ENCODE assay signal across 8 cellular contexts in genomic region chr22:37428649-37429586, GRCh38. TPM values are rescaled to one million over a fixed set of nuclear protein-coding genes. Genes with fewer than 3 reads are reported as not detected.
A peak's percentile ranks its signal among the peaks of the same experiment; 100 is the strongest.
DNase-seq lines count a peak whose midpoint lies in the region; ATAC-seq and TF ChIP-seq lines count a peak whose summit lies in the region.

No MANE protein-coding gene starts in this region.

- H3K4me1 ChIP-seq in uterus: peaks cover 0 to 12% of the 10 kb centered on the region in 2 donors

- H3K36me3 ChIP-seq in uterus: no peaks in the 10 kb centered on the region

- no peaks in the 10 kb centered on the region for H3K36me3 Mint-ChIP-seq in nephron progenitor cell (ENCODE audit: low read depth)

- TF ChIP-seq CTCF in nephron progenitor cell (IDR thresholded peaks at IDR 0.05) (peak; percentile 80), uterus (IDR thresholded peaks at IDR 0.05) (peak in 3 of 4 experiments; percentile 18 to 39 (median 25))

- no peak overlapping the region for H3K27ac ChIP-seq in uterus

- no peaks in the 10 kb centered on the region for H3K9me3 ChIP-seq in uterus

- H3K4me3 Mint-ChIP-seq in nephron progenitor cell: peak overlapping the region; percentile 60

- peaks cover 4% of the 10 kb centered on the region for H3K9me3 Mint-ChIP-seq in nephron progenitor cell

- no peak for TF ChIP-seq POLR2A in uterus (IDR thresholded peaks at IDR 0.05)

- no peak overlapping the region for H3K4me3 ChIP-seq in uterus

- peaks cover 0 to 20% of the 10 kb centered on the region in 2 donors for H3K27me3 ChIP-seq in uterus

- intact Hi-C loops in uterus (cut with DNase I; ENCODE audit: low total_unique reads): no loop called here

- peaks cover 33% of the 10 kb centered on the region for H3K4me1 Mint-ChIP-seq in nephron progenitor cell

- H3K27me3 Mint-ChIP-seq in nephron progenitor cell (ENCODE audit: low read depth, poor library complexity): peaks cover 74% of the 10 kb centered on the region

- ATAC-seq in GM21717 (IDR thresholded peaks at IDR 0.05; ENCODE audit: unreplicated experiment) (no peak), GM21825 (IDR thresholded peaks at IDR 0.05; ENCODE audit: unreplicated experiment) (no peak)

- DNase-seq in GM03348 (ENCODE audit: low spot score): peak; percentile 78
- peak; percentile 35 for DNase-seq in MV-4-11 (lab: John Stamatoyannopoulos, UW)
- DNase-seq in activated CD4-positive, alpha-beta T cell treated with anti-CD3 and anti-CD28 coated beads, Interleukin-2, amount 50 U/mL, for 4 hours: peak; percentile 41 to 49
- peak; percentile 40 for DNase-seq in effector CD8-positive, alpha-beta T cell (lab: John Stamatoyannopoulos, UW)
- DNase-seq in nephron progenitor cell: peak; percentile 84
- DNase-seq in uterus: no peak

- no peak overlapping the region for H3K27ac Mint-ChIP-seq in nephron progenitor cell

RNA-seq across cellular contexts. Expression of gene ELFN2, which starts 1.6 kb away (rescaled TPM):
- total RNA-seq in uterus: under 1 TPM in 2 of 4 donors, not detected in 2; 0.30 to 0.76 TPM

RNA-seq across cellular contexts. Expression of gene MFNG, which starts 57.3 kb away (rescaled TPM):
- total RNA-seq in uterus: 10 to 100 TPM in 3 of 4 donors, 1 to 10 TPM in 1; 7.6 to 71.2 (median 28.7) TPM

Comparison
In these comparisons a context has a peak if more than half of its experiments do, and no peak if none do; other contexts are left out.
1. DNase-seq: peak in GM03348 (single experiment), MV-4-11 (single experiment), activated CD4-positive, alpha-beta T cell treated with anti-CD3 and anti-CD28 coated beads, Interleukin-2, amount 50 U/mL, for 4 hours (2 of 2), effector CD8-positive, alpha-beta T cell (single experiment) and nephron progenitor cell (single experiment); none in uterus (0 of 2).